20 cellular contexts compared by ENCODE assay signal in genomic region chr7:93758621-93759020, GRCh38.
DNase-seq lines count a peak whose midpoint lies in the region; ATAC-seq and TF ChIP-seq lines count a peak whose summit lies in the region.
"Had no signal": no experiment of that assay in that cellular context is flagged by ENCODE, and none has a peak within 500 bp of the region (broad histone marks: within the 10 kb centered on the region; RNA-seq: fewer than 3 reads in every experiment).

No MANE protein-coding gene starts in this region.

- H3K9me3 Mint-ChIP-seq in nephron: no peaks in the 10 kb centered on the region
- H3K9me3 Mint-ChIP-seq: CD8-positive, alpha-beta T cell had no signal

- H3K27ac Mint-ChIP-seq in nephron: peak overlapping the region; percentile 82 to 93 (median 90)
- H3K27ac Mint-ChIP-seq: B cell; CD4-positive, CD25-positive, alpha-beta regulatory T cell; CD8-positive, alpha-beta T cell had no signal

- TF ChIP-seq CTCF in nephron (IDR thresholded peaks at IDR 0.05; ENCODE audit: unreplicated experiment in 3 of 3): no peak

- H3K27me3 Mint-ChIP-seq in nephron (ENCODE audit: low read depth): no peaks in the 10 kb centered on the region
- H3K27me3 Mint-ChIP-seq: CD4-positive, CD25-positive, alpha-beta regulatory T cell had no signal

- in situ Hi-C loops in ACHN (cut with HindIII; ENCODE audit: low pct_ligation_motif_present, low pct_unique_long_range_greater_than_20kb, low sequenced_read_pairs): no loop called here

- H3K4me1 Mint-ChIP-seq in nephron: no peaks in the 10 kb centered on the region
- H3K4me1 Mint-ChIP-seq: B cell; CD4-positive, CD25-positive, alpha-beta regulatory T cell had no signal

- ATAC-seq in HG03439 (IDR thresholded peaks at IDR 0.05; ENCODE audit: unreplicated experiment) (no peak), HG03039 (IDR thresholded peaks at IDR 0.05; ENCODE audit: unreplicated experiment) (no peak), GM19023 (IDR thresholded peaks at IDR 0.05; ENCODE audit: unreplicated experiment) (no peak), GM19467 (IDR thresholded peaks at IDR 0.05; ENCODE audit: unreplicated experiment) (no peak)
- ATAC-seq: CD8-positive, alpha-beta T cell; GM12878 had no signal

- DNase-seq in ACHN (peak; percentile 80), glomerular visceral epithelial cell (ENCODE audit: extremely low spot score) (peak; percentile 33), kidney tubule cell (ENCODE audit: low spot score) (peak; percentile 73)
- DNase-seq: 8988T; Caco-2; CD4-positive, CD25-positive, alpha-beta regulatory T cell; CD8-positive, alpha-beta T cell; DMS 273 treated with DMSO at 0.1 percent for 48 hours; DMS79; EL; GDM1; GOT3; HCEC 1CT had no signal

- H3K36me3 Mint-ChIP-seq in nephron (ENCODE audit: low read depth): no peaks in the 10 kb centered on the region
- H3K36me3 Mint-ChIP-seq: CD4-positive, CD25-positive, alpha-beta regulatory T cell; CD8-positive, alpha-beta T cell had no signal

- no peak overlapping the region for H3K4me3 Mint-ChIP-seq in nephron
- H3K4me3 Mint-ChIP-seq: B cell; CD4-positive, CD25-positive, alpha-beta regulatory T cell; CD8-positive, alpha-beta T cell had no signal
